ENCODE assay signal across 10 cellular contexts in the genomic region with DNA sequence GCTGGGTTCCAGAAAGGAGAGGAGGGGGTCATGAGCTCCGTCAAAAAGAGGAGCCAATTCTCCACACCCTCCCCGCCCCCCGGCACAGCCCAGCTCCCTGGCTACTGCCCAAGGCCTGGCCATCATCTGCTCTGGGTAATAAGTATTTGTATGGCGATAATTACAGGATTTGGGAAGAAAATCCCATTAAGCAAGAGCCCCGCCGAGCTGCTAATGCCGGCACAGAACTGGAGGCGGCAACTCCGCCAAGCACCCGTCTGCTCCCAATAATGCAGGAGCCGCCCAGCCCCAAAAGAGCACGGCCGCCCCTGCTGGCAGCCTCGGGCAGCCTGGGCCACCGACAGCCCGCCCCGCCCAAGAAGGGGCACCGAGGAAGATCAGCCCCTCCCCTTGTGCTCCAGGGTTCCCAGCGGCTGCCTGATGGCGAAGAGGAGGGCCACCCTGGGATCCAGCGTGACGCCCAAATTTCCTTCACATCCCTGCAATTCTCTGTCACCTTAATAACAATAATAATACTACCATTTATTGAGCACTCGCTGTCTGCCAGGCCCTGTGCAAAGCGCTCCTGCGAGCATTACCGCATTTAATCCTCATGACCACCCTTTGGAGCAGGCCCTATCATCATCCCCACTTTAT. TPM values are rescaled to one million over a fixed set of nuclear protein-coding genes. Genes with fewer than 3 reads are reported as not detected.
A peak's percentile ranks its signal among the peaks of the same experiment; 100 is the strongest.
DNase-seq lines count a peak whose midpoint lies in the region; ATAC-seq lines count a peak whose summit lies in the region.
"Had no signal": no experiment of that assay in that cellular context is flagged by ENCODE, and none has a peak within 500 bp of the region (broad histone marks: within the 10 kb centered on the region; RNA-seq: fewer than 3 reads in every experiment).

No MANE protein-coding gene starts in this region.

- WGBS in iPS DF 6.9 (ENCODE audit: insufficient coverage, insufficient read length): no CpG with 5 or more reads among the region's 26 CpGs

- H3K4me3 Mint-ChIP-seq in activated naive CD8-positive, alpha-beta T cell treated with anti-CD3 and anti-CD28 coated beads, Interleukin-2, amount 50 U/mL, for 24 hours: no peak overlapping the region
- H3K4me3 Mint-ChIP-seq: CD4-positive, CD25-positive, alpha-beta regulatory T cell; naive B cell had no signal

- DNase-seq in AG20443 (ENCODE audit: low spot score) (peak; percentile 62), LHCN-M2 (ENCODE audit: low read depth) (peak; percentile 5), iPS DF 6.9 (ENCODE audit: low read depth, low spot score) (no peak), amniotic stem cell (lab: John Stamatoyannopoulos, UW) (no peak), SHP77 treated with DMSO at 0.1 percent for 48 hours (lab: John Stamatoyannopoulos, UW) (no peak), globus pallidus (ENCODE audit: low spot score) (no peak), NCI-H226 (no peak)
- no peak for DNase-seq in activated naive CD8-positive, alpha-beta T cell treated with anti-CD3 and anti-CD28 coated beads, Interleukin-2, amount 50 U/mL, for 24 hours
- DNase-seq: CD4-positive, CD25-positive, alpha-beta regulatory T cell; naive B cell had no signal

- peaks cover under 1% of the 10 kb centered on the region for H3K4me1 Mint-ChIP-seq in activated naive CD8-positive, alpha-beta T cell treated with anti-CD3 and anti-CD28 coated beads, Interleukin-2, amount 50 U/mL, for 24 hours

- peaks cover 13% of the 10 kb centered on the region for H3K27me3 ChIP-seq in iPS DF 6.9 (ENCODE audit: control insufficient read depth, insufficient read depth, low read length)

- H3K27me3 Mint-ChIP-seq in activated naive CD8-positive, alpha-beta T cell treated with anti-CD3 and anti-CD28 coated beads, Interleukin-2, amount 50 U/mL, for 24 hours: peaks cover 42% of the 10 kb centered on the region

- H3K4me1 ChIP-seq in iPS DF 6.9 (ENCODE audit: control insufficient read depth, insufficient read depth, low read length): no peaks in the 10 kb centered on the region; the same call in 1 of the 2 replicates

- no peak overlapping the region for H3K27ac Mint-ChIP-seq in activated naive CD8-positive, alpha-beta T cell treated with anti-CD3 and anti-CD28 coated beads, Interleukin-2, amount 50 U/mL, for 24 hours
- H3K27ac Mint-ChIP-seq: CD4-positive, CD25-positive, alpha-beta regulatory T cell; naive B cell had no signal

- no peaks in the 10 kb centered on the region for H3K9me3 ChIP-seq in iPS DF 6.9 (ENCODE audit: control insufficient read depth, insufficient read depth, low read length)

- no peaks in the 10 kb centered on the region for H3K9me3 Mint-ChIP-seq in activated naive CD8-positive, alpha-beta T cell treated with anti-CD3 and anti-CD28 coated beads, Interleukin-2, amount 50 U/mL, for 24 hours
- H3K9me3 Mint-ChIP-seq: CD4-positive, CD25-positive, alpha-beta regulatory T cell had no signal

- no peaks in the 10 kb centered on the region for H3K36me3 Mint-ChIP-seq in activated naive CD8-positive, alpha-beta T cell treated with anti-CD3 and anti-CD28 coated beads, Interleukin-2, amount 50 U/mL, for 24 hours (ENCODE audit: low read depth)
- H3K36me3 Mint-ChIP-seq: CD4-positive, CD25-positive, alpha-beta regulatory T cell had no signal

- ATAC-seq in activated naive CD8-positive, alpha-beta T cell treated with anti-CD3 and anti-CD28 coated beads, Interleukin-2, amount 50 U/mL, for 24 hours: peak; percentile 31

- H3K4me3 ChIP-seq in iPS DF 6.9 (ENCODE audit: low read length): peak overlapping the region; percentile 17; the same call in 1 of the 2 replicates

- no peak overlapping the region for H3K27ac ChIP-seq in iPS DF 6.9 (ENCODE audit: low read length)

- no peaks in the 10 kb centered on the region for H3K36me3 ChIP-seq in iPS DF 6.9 (ENCODE audit: control insufficient read depth, insufficient read depth, low read length)

RNA-seq across cellular contexts. Expression of a gene that starts 5.9 kb away (rescaled TPM):
- total RNA-seq in LHCN-M2 (2014; rRNA removed): under 0.01 TPM in 1 of 2 replicates, not detected in the other
- polyA plus RNA-seq in LHCN-M2 (2012): 0.01 TPM
- polyA plus RNA-seq: CD4-positive, CD25-positive, alpha-beta regulatory T cell had no signal

Comparison
In these comparisons a context has a peak if more than half of its experiments do, and no peak if none do; other contexts are left out.
1. DNase-seq: peak in AG20443 (single experiment) and LHCN-M2 (single experiment); none in activated naive CD8-positive, alpha-beta T cell treated with anti-CD3 and anti-CD28 coated beads, Interleukin-2, amount 50 U/mL, for 24 hours (single experiment), iPS DF 6.9 (single experiment), amniotic stem cell (single experiment), SHP77 treated with DMSO at 0.1 percent for 48 hours (single experiment), globus pallidus (single experiment) and NCI-H226 (single experiment).